17 cellular contexts compared by ENCODE assay signal in genomic region chr17:62566996-62567578, GRCh38.
DNase-seq lines count a peak whose midpoint lies in the region; ATAC-seq and TF ChIP-seq lines count a peak whose summit lies in the region.
"Had no signal": no experiment of that assay in that cellular context is flagged by ENCODE, and none has a peak within 500 bp of the region (broad histone marks: within the 10 kb centered on the region; RNA-seq: fewer than 3 reads in every experiment).

No MANE protein-coding gene starts in this region.

- H3K27ac Mint-ChIP-seq in MCF 10A (ENCODE audit: low read depth, unreplicated experiment), result no peak overlapping the region
- H3K27ac Mint-ChIP-seq in T-helper 17 cell, result peak overlapping the region; percentile 67
- H3K27ac Mint-ChIP-seq in osteocyte (ENCODE audit: unreplicated experiment), result peak overlapping the region; percentile 60
- H3K27ac Mint-ChIP-seq: CD8-positive, alpha-beta T cell had no signal

- BruUV-seq in mammary epithelial cell (replicated peaks; lab: Mats Ljungman, UMichigan), result no TSS peak
- BruUV-seq in MCF 10A (replicated peaks; lab: Mats Ljungman, UMichigan), result no TSS peak

- peaks cover 3% of the 10 kb centered on the region for H3K36me3 ChIP-seq in mammary epithelial cell (ENCODE audit: insufficient read depth, low read length)
- H3K36me3 ChIP-seq in HEK293 (ENCODE audit: control insufficient read depth in 2 of 2, insufficient read depth in 1 of 2, low read length in 2 of 2), result peaks cover 50 to 77% of the 10 kb centered on the region in 2 experiments

- H3K27ac ChIP-seq in mammary epithelial cell (ENCODE audit: insufficient read depth, low read depth, low read length) (peak overlapping the region; percentile 3), HEK293 (ENCODE audit: extremely low read depth, low read depth, low read length) (no peak overlapping the region)
- H3K27ac ChIP-seq: SK-N-MC had no signal

- no peak overlapping the region for H3K4me2 ChIP-seq in mammary epithelial cell (ENCODE audit: insufficient read depth, low read depth, low read length)

- H2AFZ ChIP-seq in mammary epithelial cell (ENCODE audit: low read depth, low read length), result no peak overlapping the region

- no peaks in the 10 kb centered on the region for H3K27me3 ChIP-seq in mammary epithelial cell (ENCODE audit: insufficient read depth, low read length)
- H3K27me3 ChIP-seq: BE2C had no signal

- POLR2A ChIA-PET in MCF 10A (lab: Yijun Ruan, JAX), result interaction anchor here (0.5 to 1.5 kb wide), 5 partner anchors 8 to 420 kb away, joined by 3 read pairs; no protein-coding TSS in a partner anchor
- POLR2A ChIA-PET in HEK293 (lab: Yijun Ruan, JAX), result no interaction called here

- intact Hi-C loops in mammary epithelial cell (cut with micrococcal nuclease) (no loop called here), MCF 10A (cut with micrococcal nuclease) (no loop called here)

- H3K27me3 Mint-ChIP-seq in MCF 10A (ENCODE audit: insufficient read depth, unreplicated experiment) (no peaks in the 10 kb centered on the region), T-helper 17 cell (no peaks in the 10 kb centered on the region), osteocyte (ENCODE audit: unreplicated experiment) (no peaks in the 10 kb centered on the region)

- H3K9me3 ChIP-seq in mammary epithelial cell (replicated peaks; ENCODE audit: insufficient read depth, low read length) (no peaks in the 10 kb centered on the region), HEK293 (ENCODE audit: control insufficient read depth, insufficient read depth, low read depth, low read length) (no peaks in the 10 kb centered on the region), T-helper 17 cell (ENCODE audit: control insufficient read depth, low read length, poor library complexity, severe bottlenecking) (no peaks in the 10 kb centered on the region)
- H3K9me3 ChIP-seq: BE2C had no signal

- 85% methylated on average over 4 of the region's 4 CpGs for WGBS in mammary epithelial cell (ENCODE audit: low coverage, missing lambda C conversion rate)

- no peaks in the 10 kb centered on the region for H4K20me1 ChIP-seq in mammary epithelial cell (ENCODE audit: insufficient read depth, low read length)

- peaks cover 28% of the 10 kb centered on the region for H3K4me1 ChIP-seq in mammary epithelial cell (ENCODE audit: insufficient read depth, low read length)
- H3K4me1 ChIP-seq in HEK293 (ENCODE audit: control insufficient read depth, insufficient read depth, low read length), result no peaks in the 10 kb centered on the region
- H3K4me1 ChIP-seq: BE2C had no signal

- in situ Hi-C loops in mammary epithelial cell (cut with MboI; ENCODE audit: low sequenced_read_pairs in 2 of 2), result no loop called here

- H3K79me2 ChIP-seq in mammary epithelial cell (ENCODE audit: insufficient read depth, low read length), result peaks cover 19% of the 10 kb centered on the region

- TF ChIP-seq CTCF in mammary epithelial cell (conservative IDR thresholded peaks at IDR 0.05 in 1 of 2, IDR thresholded peaks at IDR 0.05 in 1 of 2; ENCODE audit: extremely low read depth in 1 of 2, insufficient read depth in 1 of 2, low read depth in 1 of 2, low read length in 2 of 2), result no peak
- no peak for TF ChIP-seq CTCF in MCF 10A (IDR thresholded peaks at IDR 0.05; ENCODE audit: unreplicated experiment)
- no peak for TF ChIP-seq CTCF in HEK293 (tag by site-specific recombination; IDR thresholded peaks at IDR 0.05)
- no peak for TF ChIP-seq CTCF in osteocyte (IDR thresholded peaks at IDR 0.05)

- no peak overlapping the region for H3K4me3 Mint-ChIP-seq in MCF 10A (ENCODE audit: unreplicated experiment)
- no peak overlapping the region for H3K4me3 Mint-ChIP-seq in T-helper 17 cell
- H3K4me3 Mint-ChIP-seq in osteocyte (ENCODE audit: unreplicated experiment), result no peak overlapping the region
- H3K4me3 Mint-ChIP-seq: CD8-positive, alpha-beta T cell had no signal

- ATAC-seq in T-helper 17 cell, result no peak
- ATAC-seq: CD8-positive, alpha-beta T cell; Right ventricle myocardium inferior had no signal

- H3K4me3 ChIP-seq in mammary epithelial cell (replicated peaks in 1 of 3; ENCODE audit: insufficient read depth in 1 of 3, low read depth in 2 of 3, low read length in 3 of 3) (no peak overlapping the region), HEK293 (ENCODE audit: low read depth, low read length) (no peak overlapping the region)
- H3K4me3 ChIP-seq: SK-N-MC had no signal

- CTCF ChIA-PET in mammary epithelial cell (lab: Charles Lee; ENCODE audit: low non-redundant PET), result no interaction called here
- CTCF ChIA-PET in MCF 10A (lab: Yijun Ruan, JAX), result interaction anchor here (0.6 kb wide), 1 partner anchor 835 kb away, joined by 3 read pairs; no protein-coding TSS in a partner anchor
- CTCF ChIA-PET in HEK293 (lab: Yijun Ruan, JAX), result no interaction called here

- H3K4me1 Mint-ChIP-seq in MCF 10A (ENCODE audit: insufficient read depth, unreplicated experiment), result peaks cover 9% of the 10 kb centered on the region
- H3K4me1 Mint-ChIP-seq in T-helper 17 cell, result peaks cover 12% of the 10 kb centered on the region
- peaks cover 33% of the 10 kb centered on the region for H3K4me1 Mint-ChIP-seq in osteocyte (ENCODE audit: unreplicated experiment)

- dilution Hi-C loops in mammary epithelial cell (cut with HindIII; ENCODE audit: low sequenced_read_pairs), result no loop called here

- H3K9ac ChIP-seq in mammary epithelial cell (ENCODE audit: insufficient read depth, low read length), result no peak overlapping the region

- DNase-seq in mammary epithelial cell (no peak), MCF 10A (ENCODE audit: unreplicated experiment) (no peak), T-helper 17 cell (no peak), osteocyte (ENCODE audit: extremely low spot score, unreplicated experiment) (no peak), NCI-H1436 (lab: John Stamatoyannopoulos, UW) (no peak), DMS79 treated with DMSO at 0.1 percent for 48 hours (lab: John Stamatoyannopoulos, UW) (no peak), NCI-H2171 (lab: John Stamatoyannopoulos, UW) (no peak)
- DNase-seq: BE2C; CD8-positive, alpha-beta T cell; DND-41; GF-D8; Kasumi-1; NCI-H1694; NCI-H2107 had no signal

- H3K36me3 Mint-ChIP-seq in MCF 10A (ENCODE audit: insufficient read depth, unreplicated experiment) (peaks cover 81% of the 10 kb centered on the region), T-helper 17 cell (ENCODE audit: low read depth) (peaks cover 4% of the 10 kb centered on the region), osteocyte (ENCODE audit: unreplicated experiment) (peaks cover 33% of the 10 kb centered on the region)

- no peaks in the 10 kb centered on the region for H3K9me3 Mint-ChIP-seq in MCF 10A (ENCODE audit: unreplicated experiment)
- no peaks in the 10 kb centered on the region for H3K9me3 Mint-ChIP-seq in osteocyte (ENCODE audit: unreplicated experiment)
- H3K9me3 Mint-ChIP-seq: CD8-positive, alpha-beta T cell had no signal

TF ChIP-seq in HEK293, 187 proteins besides CTCF, POLR2A, EP300 and RAD21:
- TF ChIP-seq SETDB1 (IDR thresholded peaks at IDR 0.05; ENCODE audit: insufficient read length, low read length) (peak; percentile 50), ZBTB48 (tag by site-specific recombination; IDR thresholded peaks at IDR 0.05) (no peak)
